Comparison of ENCODE assay signal across 25 cellular contexts in the genomic region with DNA sequence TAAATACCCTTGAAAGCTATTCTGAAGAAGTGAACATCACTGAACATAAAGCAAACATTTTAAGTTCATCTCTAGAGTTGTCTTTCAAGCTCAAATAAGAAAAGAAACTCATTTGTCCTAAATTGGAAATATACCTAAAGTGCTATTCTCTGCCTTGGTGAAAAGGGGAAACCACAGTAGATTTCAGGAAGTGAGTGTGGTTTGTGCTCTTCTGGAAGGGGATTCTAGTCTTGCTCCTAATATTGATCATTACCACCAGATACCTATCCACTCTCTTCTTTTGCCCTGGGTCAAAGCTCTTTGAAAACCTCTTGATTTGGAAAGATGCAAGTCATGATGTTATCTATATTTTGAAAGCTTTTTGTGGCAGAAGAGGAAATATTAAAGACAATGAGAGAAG.
"Had no signal": no experiment of that assay in that cellular context is flagged by ENCODE, and none has a peak within 500 bp of the region (broad histone marks: within the 10 kb centered on the region; RNA-seq: fewer than 3 reads in every experiment).

No MANE protein-coding gene starts in this region.

- H3K27me3 ChIP-seq: breast epithelium, colonic mucosa, esophagus squamous epithelium, gastrocnemius medialis, heart left ventricle, neutrophil, ovary, vagina had no signal

- H3K36me3 Mint-ChIP-seq: activated CD4-positive, alpha-beta memory T cell treated with anti-CD3 and anti-CD28 coated beads for 36 hours; activated naive CD8-positive, alpha-beta T cell treated with anti-CD3 and anti-CD28 coated beads for 36 hours; naive thymus-derived CD8-positive, alpha-beta T cell; type B pancreatic cell had no signal

- H3K27me3 Mint-ChIP-seq: activated CD4-positive, alpha-beta memory T cell treated with anti-CD3 and anti-CD28 coated beads for 36 hours; activated naive CD8-positive, alpha-beta T cell treated with anti-CD3 and anti-CD28 coated beads for 36 hours; central memory CD8-positive, alpha-beta T cell; type B pancreatic cell had no signal

- H3K36me3 ChIP-seq: breast epithelium, colonic mucosa, esophagus squamous epithelium, gastrocnemius medialis, heart left ventricle, neutrophil, ovary, prostate gland, thoracic aorta, vagina had no signal

- H3K4me3 ChIP-seq: breast epithelium, colonic mucosa, esophagus squamous epithelium, gastrocnemius medialis, heart left ventricle, ovary, prostate gland, thoracic aorta, vagina had no signal

- H3K4me1 Mint-ChIP-seq: central memory CD8-positive, alpha-beta T cell; endodermal cell had no signal

- H3K4me3 Mint-ChIP-seq: activated CD4-positive, alpha-beta memory T cell treated with anti-CD3 and anti-CD28 coated beads for 36 hours; activated naive CD8-positive, alpha-beta T cell treated with anti-CD3 and anti-CD28 coated beads for 36 hours; central memory CD8-positive, alpha-beta T cell; endodermal cell; naive thymus-derived CD8-positive, alpha-beta T cell; type B pancreatic cell had no signal

- H3K9me3 Mint-ChIP-seq: activated CD4-positive, alpha-beta memory T cell treated with anti-CD3 and anti-CD28 coated beads for 36 hours; activated naive CD8-positive, alpha-beta T cell treated with anti-CD3 and anti-CD28 coated beads for 36 hours; endodermal cell; naive thymus-derived CD8-positive, alpha-beta T cell; type B pancreatic cell had no signal

- ATAC-seq: gastrocnemius medialis; heart left ventricle; left lobe of liver; naive thymus-derived CD8-positive, alpha-beta T cell had no signal

- H3K27ac ChIP-seq: breast epithelium, colonic mucosa, esophagus squamous epithelium, gastrocnemius medialis, heart left ventricle, neutrophil, ovary, prostate gland, thoracic aorta, vagina had no signal

- H3K27ac Mint-ChIP-seq: activated CD4-positive, alpha-beta memory T cell treated with anti-CD3 and anti-CD28 coated beads for 36 hours; activated naive CD8-positive, alpha-beta T cell treated with anti-CD3 and anti-CD28 coated beads for 36 hours; endodermal cell; naive thymus-derived CD8-positive, alpha-beta T cell; type B pancreatic cell had no signal

- DNase-seq: activated CD4-positive, alpha-beta memory T cell treated with anti-CD3 and anti-CD28 coated beads for 36 hours; activated CD4-positive, alpha-beta T cell treated with anti-CD3 and anti-CD28 coated beads for 48 hours; activated CD4-positive, CD25-positive, alpha-beta regulatory T cell; activated naive CD4-positive, alpha-beta T cell treated with Interleukin-2 at 50 U/mL for 16 hours; activated naive CD8-positive, alpha-beta T cell treated with anti-CD3 and anti-CD28 coated beads for 36 hours; activated T-cell treated with anti-CD3 and anti-CD28 coated beads, Interleukin-2, amount 50 U/mL, for 48 hours; colonic mucosa; endodermal cell; esophagus squamous epithelium; gastrocnemius medialis; heart left ventricle; kidney; naive thymus-derived CD8-positive, alpha-beta T cell; ovary; stimulated activated CD4-positive, alpha-beta T cell treated with anti-CD3 and anti-CD28 coated beads, Interleukin-4, amount 100 ng/mL, for 24 hours; stimulated activated naive CD4-positive, alpha-beta T cell treated with Interleukin-2 at 50 U/mL for 16 hours; T1000 had no signal

- H3K9me3 ChIP-seq: breast epithelium, colonic mucosa, esophagus squamous epithelium, gastrocnemius medialis, heart left ventricle, neutrophil, ovary, prostate gland, thoracic aorta, vagina had no signal

- H3K4me1 ChIP-seq: breast epithelium, colonic mucosa, esophagus squamous epithelium, gastrocnemius medialis, heart left ventricle, prostate gland, vagina had no signal
